8 cellular contexts compared by ENCODE assay signal in the genomic region with DNA sequence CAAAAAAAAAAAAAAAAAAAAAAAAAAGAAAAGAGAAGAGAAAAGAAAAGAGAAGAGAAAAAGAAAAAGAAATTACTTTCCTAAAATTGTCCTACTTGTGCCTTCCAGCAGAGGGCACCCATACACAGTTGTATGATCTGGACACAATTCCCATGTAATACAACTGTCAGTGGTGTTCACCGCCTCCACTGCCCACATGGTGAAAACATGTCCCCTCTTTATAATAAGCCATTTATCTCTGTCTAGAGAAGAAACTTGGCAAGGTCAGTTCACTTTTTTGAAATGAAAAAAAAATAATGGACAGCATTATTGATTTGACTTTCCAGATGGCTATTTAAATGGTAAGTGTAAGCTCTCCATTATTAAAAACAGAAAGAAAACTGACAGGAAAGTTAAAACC.
DNase-seq lines count a peak whose midpoint lies in the region; ATAC-seq and TF ChIP-seq lines count a peak whose summit lies in the region.

No MANE protein-coding gene starts in this region.

- 0% methylated on average over 1 of the region's 1 CpG for WGBS in mammary epithelial cell (ENCODE audit: low coverage, missing lambda C conversion rate)

- no peaks in the 10 kb centered on the region for H3K9me3 ChIP-seq in mammary epithelial cell (replicated peaks; ENCODE audit: insufficient read depth, low read length)
- H3K9me3 ChIP-seq in vagina: no peaks in the 10 kb centered on the region

- no peak overlapping the region for H3K27ac ChIP-seq in mammary epithelial cell (ENCODE audit: insufficient read depth, low read depth, low read length)
- no peak overlapping the region for H3K27ac ChIP-seq in vagina

- dilution Hi-C loops in mammary epithelial cell (cut with HindIII; ENCODE audit: low sequenced_read_pairs): no loop called here

- H3K27me3 ChIP-seq in mammary epithelial cell (ENCODE audit: insufficient read depth, low read length) (no peaks in the 10 kb centered on the region), vagina (no peaks in the 10 kb centered on the region)

- no peaks in the 10 kb centered on the region for H3K4me1 ChIP-seq in mammary epithelial cell (ENCODE audit: insufficient read depth, low read length)
- H3K4me1 ChIP-seq in vagina: no peaks in the 10 kb centered on the region

- TF ChIP-seq POLR2A in vagina (IDR thresholded peaks at IDR 0.05): no peak

- no peaks in the 10 kb centered on the region for H3K36me3 ChIP-seq in mammary epithelial cell (ENCODE audit: insufficient read depth, low read length)
- no peaks in the 10 kb centered on the region for H3K36me3 ChIP-seq in vagina

- intact Hi-C loops in mammary epithelial cell (cut with micrococcal nuclease) (loop anchor here (1.0 kb wide), 1 partner anchor 37 kb away; no protein-coding TSS in a partner anchor), vagina (cut with DNase I) (no loop called here)

- peak; percentile 61 to 70 for TF ChIP-seq CTCF in mammary epithelial cell (conservative IDR thresholded peaks at IDR 0.05 in 1 of 2, IDR thresholded peaks at IDR 0.05 in 1 of 2; ENCODE audit: extremely low read depth in 1 of 2, insufficient read depth in 1 of 2, low read depth in 1 of 2, low read length in 2 of 2)
- TF ChIP-seq CTCF in vagina (IDR thresholded peaks at IDR 0.05): peak in 2 of 3 experiments; percentile 19 to 36

- no TSS peak for BruUV-seq in mammary epithelial cell (replicated peaks; lab: Mats Ljungman, UMichigan)

- ATAC-seq in GM18907 (IDR thresholded peaks at IDR 0.05; ENCODE audit: unreplicated experiment) (peak; percentile 88), HG03097 (IDR thresholded peaks at IDR 0.05; ENCODE audit: low FRiP score, unreplicated experiment) (peak; percentile 57)

- in situ Hi-C loops in mammary epithelial cell (cut with MboI; ENCODE audit: low sequenced_read_pairs in 2 of 2): no loop called here

- DNase-seq in Daoy (ENCODE audit: low read depth): peak; percentile 3
- peak; percentile 60 for DNase-seq in NCI-H748 (lab: John Stamatoyannopoulos, UW; ENCODE audit: unreplicated experiment)
- DNase-seq in mammary epithelial cell: peak; percentile 15
- DNase-seq in kidney glomerular epithelial cell (lab: John Stamatoyannopoulos, UW): peak; percentile 50
- no peak for DNase-seq in vagina (ENCODE audit: extremely low spot score in 2 of 2)
- no peak for DNase-seq in activated naive CD4-positive, alpha-beta T cell treated with Interleukin-2 at 50 U/mL for 16 hours

- H3K79me2 ChIP-seq in mammary epithelial cell (ENCODE audit: insufficient read depth, low read length): no peaks in the 10 kb centered on the region

- no peak overlapping the region for H3K9ac ChIP-seq in mammary epithelial cell (ENCODE audit: insufficient read depth, low read length)

- H2AFZ ChIP-seq in mammary epithelial cell (ENCODE audit: low read depth, low read length): no peak overlapping the region

- CTCF ChIA-PET in mammary epithelial cell (lab: Charles Lee; ENCODE audit: low non-redundant PET): interaction anchor here (0.7 kb wide), 3 partner anchors 13 to 1204 kb away, joined by 4 to 6 read pairs (median 4); no protein-coding TSS in a partner anchor

- no peak overlapping the region for H3K4me2 ChIP-seq in mammary epithelial cell (ENCODE audit: insufficient read depth, low read depth, low read length)

- no peaks in the 10 kb centered on the region for H4K20me1 ChIP-seq in mammary epithelial cell (ENCODE audit: insufficient read depth, low read length)

- H3K4me3 ChIP-seq in mammary epithelial cell (replicated peaks in 1 of 3; ENCODE audit: insufficient read depth in 1 of 3, low read depth in 2 of 3, low read length in 3 of 3) (no peak overlapping the region), vagina (no peak overlapping the region)

Comparison
In these comparisons a context has a peak if more than half of its experiments do, and no peak if none do; other contexts are left out.
1. DNase-seq: peak in Daoy (single experiment), NCI-H748 (single experiment), mammary epithelial cell (single experiment) and kidney glomerular epithelial cell (single experiment); none in vagina (0 of 2) and activated naive CD4-positive, alpha-beta T cell treated with Interleukin-2 at 50 U/mL for 16 hours (single experiment).